In genomic region chr14:35414365-35414764, GRCh38 we compare ENCODE assay signal across 11 cellular contexts. TPM values are rescaled to one million over a fixed set of nuclear protein-coding genes. Genes with fewer than 3 reads are reported as not detected.
A peak's percentile ranks its signal among the peaks of the same experiment; 100 is the strongest.
DNase-seq lines count a peak whose midpoint lies in the region; ATAC-seq and TF ChIP-seq lines count a peak whose summit lies in the region.
"Had no signal": no experiment of that assay in that cellular context is flagged by ENCODE, and none has a peak within 500 bp of the region (broad histone marks: within the 10 kb centered on the region; RNA-seq: fewer than 3 reads in every experiment).

No MANE protein-coding gene starts in this region.

- in situ Hi-C loops in G401 (cut with HindIII; ENCODE audit: low sequenced_read_pairs): loop anchor here (25.0 kb wide), 1 partner anchor 377 kb away; the partner anchor contains the start of gene FAM177A1

- H3K18ac ChIP-seq in H9 (ENCODE audit: insufficient read length, low read depth, low read length): no peak overlapping the region

- intact Hi-C loops in activated T-helper 1 cell treated with anti-CD3 and anti-CD28 coated beads, Interleukin-12 subunit alpha, Interleukin-12 subunit beta, Interleukin-2, Interleukin-4 antibody, amounts not matched to agents 30 ng/mL and 10 ng/mL and 1 ng/mL, durations not matched to agents 14 hours and 24 hours and 36 hours (cut with micrococcal nuclease): loop anchor here (10.0 kb wide), 2 partner anchors 880 to 1370 kb away; partner anchors contain the start of gene EAPP
- intact Hi-C loops in left cardiac atrium (cut with DNase I): loop anchor here (2.0 to 10.0 kb wide), 4 partner anchors 200 to 1080 kb away; no protein-coding TSS in a partner anchor
- intact Hi-C loops in activated CD4-positive, alpha-beta T cell treated with anti-CD3 and anti-CD28 coated beads for 36 hours (cut with DNase I, micrococcal nuclease): no loop called here

- no peak overlapping the region for H2BK5ac ChIP-seq in H9 (ENCODE audit: insufficient read length, low read length)

- H4K20me1 ChIP-seq in H9 (ENCODE audit: control insufficient read depth, insufficient read depth, insufficient read length): no peaks in the 10 kb centered on the region

- no peaks in the 10 kb centered on the region for H3K23me2 ChIP-seq in H9 (ENCODE audit: insufficient read length, low read depth, low read length, poor library complexity, severe bottlenecking)

- H4K8ac ChIP-seq in H9 (replicated peaks; ENCODE audit: insufficient read length, low read depth, low read length): no peak overlapping the region

- no peak overlapping the region; a peak in 1 of 5 replicates for H3K4me3 Mint-ChIP-seq in H9
- H3K4me3 Mint-ChIP-seq in activated T-helper 1 cell treated with anti-CD3 and anti-CD28 coated beads, Interleukin-12 subunit alpha, Interleukin-12 subunit beta, Interleukin-2, Interleukin-4 antibody, amounts not matched to agents 30 ng/mL and 10 ng/mL and 1 ng/mL, durations not matched to agents 14 hours and 24 hours and 36 hours: no peak overlapping the region
- H3K4me3 Mint-ChIP-seq in activated CD4-positive, alpha-beta T cell treated with anti-CD3 and anti-CD28 coated beads for 36 hours: no peak overlapping the region
- H3K4me3 Mint-ChIP-seq: activated naive CD4-positive, alpha-beta T cell treated with anti-CD3 and anti-CD28 coated beads for 36 hours had no signal

- no peak overlapping the region for H3K9ac ChIP-seq in H9 (ENCODE audit: extremely low read depth, insufficient read length, low read length)

- POLR2A ChIA-PET in activated CD4-positive, alpha-beta T cell treated with anti-CD3 and anti-CD28 coated beads for 36 hours (lab: Charles Lee): no interaction called here

- H3K27ac ChIP-seq in H9 (ENCODE audit: insufficient read length, low read depth, low read length) (no peak overlapping the region), caudate nucleus (ENCODE audit: low read depth, low read length) (no peak overlapping the region)

- ATAC-seq in left cardiac atrium: peak; percentile 20 to 40
- ATAC-seq in activated CD4-positive, alpha-beta T cell treated with anti-CD3 and anti-CD28 coated beads for 36 hours: no peak

- no peak overlapping the region for H4K91ac ChIP-seq in H9 (ENCODE audit: insufficient read length, low read depth, low read length)

- no peaks in the 10 kb centered on the region for H3K27me3 Mint-ChIP-seq in H9 (ENCODE audit: low read depth)
- peaks cover 2% of the 10 kb centered on the region for H3K27me3 Mint-ChIP-seq in activated T-helper 1 cell treated with anti-CD3 and anti-CD28 coated beads, Interleukin-12 subunit alpha, Interleukin-12 subunit beta, Interleukin-2, Interleukin-4 antibody, amounts not matched to agents 30 ng/mL and 10 ng/mL and 1 ng/mL, durations not matched to agents 14 hours and 24 hours and 36 hours (ENCODE audit: insufficient read depth)
- no peaks in the 10 kb centered on the region for H3K27me3 Mint-ChIP-seq in activated CD4-positive, alpha-beta T cell treated with anti-CD3 and anti-CD28 coated beads for 36 hours

- peaks cover 21 to 24% of the 10 kb centered on the region in 2 experiments for H3K4me1 Mint-ChIP-seq in H9
- H3K4me1 Mint-ChIP-seq in activated T-helper 1 cell treated with anti-CD3 and anti-CD28 coated beads, Interleukin-12 subunit alpha, Interleukin-12 subunit beta, Interleukin-2, Interleukin-4 antibody, amounts not matched to agents 30 ng/mL and 10 ng/mL and 1 ng/mL, durations not matched to agents 14 hours and 24 hours and 36 hours (ENCODE audit: low read depth): peaks cover 58% of the 10 kb centered on the region
- H3K4me1 Mint-ChIP-seq in activated CD4-positive, alpha-beta T cell treated with anti-CD3 and anti-CD28 coated beads for 36 hours: peaks cover 47% of the 10 kb centered on the region

- H3K27ac Mint-ChIP-seq in H9: peak overlapping the region in 2 of 3 experiments; percentile 78 to 89; a peak in 3 of 7 replicates
- peak overlapping the region; percentile 38 for H3K27ac Mint-ChIP-seq in activated T-helper 1 cell treated with anti-CD3 and anti-CD28 coated beads, Interleukin-12 subunit alpha, Interleukin-12 subunit beta, Interleukin-2, Interleukin-4 antibody, amounts not matched to agents 30 ng/mL and 10 ng/mL and 1 ng/mL, durations not matched to agents 14 hours and 24 hours and 36 hours
- no peak overlapping the region for H3K27ac Mint-ChIP-seq in activated CD4-positive, alpha-beta T cell treated with anti-CD3 and anti-CD28 coated beads for 36 hours
- H3K27ac Mint-ChIP-seq: activated naive CD4-positive, alpha-beta T cell treated with anti-CD3 and anti-CD28 coated beads for 36 hours had no signal

- no peaks in the 10 kb centered on the region for H3K9me3 Mint-ChIP-seq in H9
- no peaks in the 10 kb centered on the region for H3K9me3 Mint-ChIP-seq in activated T-helper 1 cell treated with anti-CD3 and anti-CD28 coated beads, Interleukin-12 subunit alpha, Interleukin-12 subunit beta, Interleukin-2, Interleukin-4 antibody, amounts not matched to agents 30 ng/mL and 10 ng/mL and 1 ng/mL, durations not matched to agents 14 hours and 24 hours and 36 hours
- H3K9me3 Mint-ChIP-seq in activated CD4-positive, alpha-beta T cell treated with anti-CD3 and anti-CD28 coated beads for 36 hours (ENCODE audit: low read depth): no peaks in the 10 kb centered on the region
- H3K9me3 Mint-ChIP-seq: activated naive CD4-positive, alpha-beta T cell treated with anti-CD3 and anti-CD28 coated beads for 36 hours had no signal

- no CpG with 5 or more reads among the region's 4 CpGs for WGBS in H9 (ENCODE audit: extremely low coverage, insufficient read length, low lambda C conversion rate)

- no peak overlapping the region for H2BK20ac ChIP-seq in H9 (ENCODE audit: low read depth, low read length, poor library complexity, severe bottlenecking)

- no peaks in the 10 kb centered on the region for H3K9me3 ChIP-seq in H9 (ENCODE audit: control insufficient read depth, low read depth, low read length)

- H2BK15ac ChIP-seq in H9 (ENCODE audit: low read depth, low read length): no peak overlapping the region

- H3K4me1 ChIP-seq in H9 (ENCODE audit: insufficient read depth, low read length): no peaks in the 10 kb centered on the region

- H3K4me2 ChIP-seq in H9 (ENCODE audit: insufficient read depth, insufficient read length, low read length): no peak overlapping the region

- DNase-seq in H9 (peak; percentile 49), left cardiac atrium (peak; percentile 46), pulmonary artery endothelial cell (ENCODE audit: low read depth, low spot score) (peak; percentile 71), G401 (ENCODE audit: low spot score) (no peak), caudate nucleus (lab: John Stamatoyannopoulos, UW) (no peak), HuH-7 (ENCODE audit: low spot score) (no peak)
- DNase-seq in activated T-helper 1 cell treated with anti-CD3 and anti-CD28 coated beads, Interleukin-12 subunit alpha, Interleukin-12 subunit beta, Interleukin-2, Interleukin-4 antibody, amounts not matched to agents 30 ng/mL and 10 ng/mL and 1 ng/mL, durations not matched to agents 14 hours and 24 hours and 36 hours (ENCODE audit: low spot score): no peak
- no peak for DNase-seq in activated CD4-positive, alpha-beta T cell treated with anti-CD3 and anti-CD28 coated beads for 36 hours
- DNase-seq: activated naive CD4-positive, alpha-beta T cell treated with anti-CD3 and anti-CD28 coated beads for 36 hours; MV-4-11; NCI-H748 treated with DMSO at 0.1 percent for 48 hours had no signal

- H2BK120ac ChIP-seq in H9 (ENCODE audit: low read depth, low read length, poor library complexity, severe bottlenecking): no peak overlapping the region

- CTCF ChIA-PET in activated CD4-positive, alpha-beta T cell treated with anti-CD3 and anti-CD28 coated beads for 36 hours (lab: Charles Lee): interaction anchor here (0.5 to 18.2 kb wide), 11 partner anchors 8 to 534 kb away, joined by 3 to 260 read pairs (median 6); partner anchors contain the start of genes NFKBIA and PSMA6

- H3K56ac ChIP-seq in H9 (ENCODE audit: insufficient read length, low read depth, low read length): no peak overlapping the region

- no peak overlapping the region for H3K4ac ChIP-seq in H9 (ENCODE audit: low read depth, low read length)

- no peak overlapping the region for H2AK5ac ChIP-seq in H9 (ENCODE audit: insufficient read length, low read length)

- H3K23ac ChIP-seq in H9 (ENCODE audit: insufficient read length, low read depth, low read length): no peak overlapping the region

- no peak overlapping the region for H3T11ph ChIP-seq in H9 (ENCODE audit: low read length)

- H3K79me2 ChIP-seq in H9 (ENCODE audit: insufficient read depth, low read length): no peaks in the 10 kb centered on the region

- no peak overlapping the region for H2AFZ ChIP-seq in H9 (ENCODE audit: low read length)

- H4K5ac ChIP-seq in H9 (ENCODE audit: insufficient read length, low read depth, low read length): no peak overlapping the region

- H2BK12ac ChIP-seq in H9 (ENCODE audit: insufficient read length, low read depth, low read length): no peak overlapping the region

- H3K36me3 Mint-ChIP-seq in H9 (ENCODE audit: insufficient read depth in 1 of 3, low read depth in 3 of 3): no peaks in the 10 kb centered on the region
- no peaks in the 10 kb centered on the region for H3K36me3 Mint-ChIP-seq in activated T-helper 1 cell treated with anti-CD3 and anti-CD28 coated beads, Interleukin-12 subunit alpha, Interleukin-12 subunit beta, Interleukin-2, Interleukin-4 antibody, amounts not matched to agents 30 ng/mL and 10 ng/mL and 1 ng/mL, durations not matched to agents 14 hours and 24 hours and 36 hours (ENCODE audit: low read depth)
- H3K36me3 Mint-ChIP-seq in activated CD4-positive, alpha-beta T cell treated with anti-CD3 and anti-CD28 coated beads for 36 hours (ENCODE audit: low read depth): no peaks in the 10 kb centered on the region

- TF ChIP-seq CTCF in H9 (conservative IDR thresholded peaks at IDR 0.05): no peak

- no peak overlapping the region for H3K14ac ChIP-seq in H9 (ENCODE audit: insufficient read depth, low read length)

- no peaks in the 10 kb centered on the region for H3K79me1 ChIP-seq in H9 (ENCODE audit: insufficient read depth, low read depth, low read length, poor library complexity, severe bottlenecking)

- H3K27me3 ChIP-seq in H9 (ENCODE audit: insufficient read depth, low read length): no peaks in the 10 kb centered on the region

RNA-seq across cellular contexts. Expression of gene NFKBIA, which starts 9.8 kb away (rescaled TPM):
- total RNA-seq in H9 (2021) (38.4 and 39.1 TPM in 2 replicates), left cardiac atrium (100 to 1,000 TPM in 1 of 2 donors, 10 to 100 TPM in 1; 99.0 to 103 TPM), pulmonary artery endothelial cell (128 and 166 TPM in 2 replicates)
- 591 and 599 TPM in 2 replicates for total RNA-seq in activated T-helper 1 cell treated with anti-CD3 and anti-CD28 coated beads, Interleukin-12 subunit alpha, Interleukin-12 subunit beta, Interleukin-2, Interleukin-4 antibody, amounts not matched to agents 30 ng/mL and 10 ng/mL and 1 ng/mL, durations not matched to agents 14 hours and 24 hours and 36 hours
- total RNA-seq in G401 (2014; rRNA removed; shearing (Covaris generic)): 98.1 and 101 TPM in 2 replicates
- 100 to 1,000 TPM; 264 to 298 TPM for total RNA-seq in activated CD4-positive, alpha-beta T cell treated with anti-CD3 and anti-CD28 coated beads for 36 hours

Comparison
In these comparisons a context has a peak if more than half of its experiments do, and no peak if none do; other contexts are left out.
1. DNase-seq: peak in H9 (single experiment), left cardiac atrium (single experiment) and pulmonary artery endothelial cell (single experiment); none in activated T-helper 1 cell treated with anti-CD3 and anti-CD28 coated beads, Interleukin-12 subunit alpha, Interleukin-12 subunit beta, Interleukin-2, Interleukin-4 antibody, amounts not matched to agents 30 ng/mL and 10 ng/mL and 1 ng/mL, durations not matched to agents 14 hours and 24 hours and 36 hours (single experiment), G401 (single experiment), caudate nucleus (0 of 61), HuH-7 (single experiment) and activated CD4-positive, alpha-beta T cell treated with anti-CD3 and anti-CD28 coated beads for 36 hours (single experiment).
2. intact Hi-C loops: an anchor here in activated T-helper 1 cell treated with anti-CD3 and anti-CD28 coated beads, Interleukin-12 subunit alpha, Interleukin-12 subunit beta, Interleukin-2, Interleukin-4 antibody, amounts not matched to agents 30 ng/mL and 10 ng/mL and 1 ng/mL, durations not matched to agents 14 hours and 24 hours and 36 hours (10.0 kb wide) and left cardiac atrium (2.0 to 10.0 kb wide); none called in activated CD4-positive, alpha-beta T cell treated with anti-CD3 and anti-CD28 coated beads for 36 hours.